ENCODE assay signal across 11 cellular contexts in the genomic region with DNA sequence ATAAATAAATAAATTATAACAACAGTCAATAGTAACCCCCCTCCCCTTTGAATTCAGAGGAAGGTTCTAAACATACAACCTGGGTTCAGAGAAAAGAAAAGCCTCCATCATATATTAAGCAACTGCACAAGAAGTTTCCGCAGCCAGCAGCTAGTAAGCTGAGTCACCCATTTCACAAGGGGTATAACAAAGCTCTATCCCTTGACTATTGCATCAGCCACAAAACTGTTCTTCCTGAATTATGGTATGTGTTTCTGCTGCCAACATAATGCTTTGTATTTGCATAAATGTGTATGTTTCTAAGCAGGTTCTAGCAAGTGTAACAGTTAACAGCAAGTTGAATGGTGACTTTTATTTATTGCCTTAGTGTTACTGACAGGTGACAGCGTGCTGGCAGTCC. TPM values are rescaled to one million over a fixed set of nuclear protein-coding genes. Genes with fewer than 3 reads are reported as not detected.
DNase-seq lines count a peak whose midpoint lies in the region; ATAC-seq, FAIRE-seq and TF ChIP-seq lines count a peak whose summit lies in the region.
"Had no signal": no experiment of that assay in that cellular context is flagged by ENCODE, and none has a peak within 500 bp of the region (broad histone marks: within the 10 kb centered on the region; RNA-seq: fewer than 3 reads in every experiment).

No MANE protein-coding gene starts in this region.

- H3K9ac ChIP-seq in kidney (ENCODE audit: low read length in 2 of 2), result no peak overlapping the region

- H3K27ac ChIP-seq in epithelial cell of prostate, result peak overlapping the region; percentile 95
- no peak overlapping the region for H3K27ac ChIP-seq in kidney (ENCODE audit: low read depth in 2 of 2, low read length in 2 of 2)
- H3K27ac ChIP-seq: testis had no signal

- H3K4me1 ChIP-seq in kidney (ENCODE audit: control insufficient read depth in 1 of 2, insufficient read depth in 1 of 2, low read depth in 1 of 2, low read length in 2 of 2), result no peaks in the 10 kb centered on the region
- H3K4me1 ChIP-seq: testis had no signal

- no peaks in the 10 kb centered on the region for H3K9me3 ChIP-seq in kidney (ENCODE audit: control insufficient read depth in 1 of 2, low read length in 2 of 2)
- H3K9me3 ChIP-seq: testis had no signal

- no peak for ATAC-seq in GM18870 (IDR thresholded peaks at IDR 0.05; ENCODE audit: unreplicated experiment)

- H3K4me3 ChIP-seq in skeletal muscle cell (ENCODE audit: low read depth, low read length) (no peak overlapping the region), kidney (ENCODE audit: low read length in 2 of 2) (no peak overlapping the region)

- no peaks in the 10 kb centered on the region for H3K36me3 ChIP-seq in kidney (ENCODE audit: control insufficient read depth in 1 of 2, insufficient read depth in 2 of 2, low read length in 2 of 2)

- no peak for TF ChIP-seq CTCF in kidney (IDR thresholded peaks at IDR 0.05; ENCODE audit: borderline replicate concordance, extremely low read depth, insufficient read depth)

- peak; percentile 21 for DNase-seq in activated CD4-positive, alpha-beta T cell treated with anti-CD3 and anti-CD28 coated beads for 48 hours
- DNase-seq in activated CD4-positive, alpha-beta T cell treated with anti-CD3 and anti-CD28 coated beads, Interleukin-2, amount 50 U/mL, for 48 hours, result no peak
- DNase-seq in NCI-H526 treated with DMSO at 0.1 percent for 48 hours (lab: John Stamatoyannopoulos, UW), result peak; percentile 14
- peak; percentile 90 for DNase-seq in epithelial cell of prostate (ENCODE audit: low read depth, low spot score)
- DNase-seq in skeletal muscle cell (ENCODE audit: low read depth), result peak; percentile 85
- no peak for DNase-seq in kidney
- DNase-seq in GDM1 (lab: John Stamatoyannopoulos, UW), result no peak
- DNase-seq: CD4-positive, CD25-positive, alpha-beta regulatory T cell; RPMI8226; testis had no signal

- FAIRE-seq in kidney (lab: Jason Lieb, UNC), result no peak

- intact Hi-C loops in kidney (cut with DNase I), result no loop called here

RNA-seq across cellular contexts. Expression of gene CEP120, which starts 6.8 kb away (rescaled TPM):
- total RNA-seq in kidney, result 22.1 TPM
- polyA plus RNA-seq in kidney (ENCODE audit: insufficient read depth, low read depth, low replicate concordance), result 4.6 TPM

Comparison
In these comparisons a context has a peak if more than half of its experiments do, and no peak if none do; other contexts are left out.
1. DNase-seq: peak in activated CD4-positive, alpha-beta T cell treated with anti-CD3 and anti-CD28 coated beads for 48 hours (single experiment), NCI-H526 treated with DMSO at 0.1 percent for 48 hours (single experiment), epithelial cell of prostate (single experiment) and skeletal muscle cell (single experiment); none in activated CD4-positive, alpha-beta T cell treated with anti-CD3 and anti-CD28 coated beads, Interleukin-2, amount 50 U/mL, for 48 hours (0 of 2), kidney (single experiment) and GDM1 (single experiment).